8 cellular contexts compared by ENCODE assay signal in the genomic region with DNA sequence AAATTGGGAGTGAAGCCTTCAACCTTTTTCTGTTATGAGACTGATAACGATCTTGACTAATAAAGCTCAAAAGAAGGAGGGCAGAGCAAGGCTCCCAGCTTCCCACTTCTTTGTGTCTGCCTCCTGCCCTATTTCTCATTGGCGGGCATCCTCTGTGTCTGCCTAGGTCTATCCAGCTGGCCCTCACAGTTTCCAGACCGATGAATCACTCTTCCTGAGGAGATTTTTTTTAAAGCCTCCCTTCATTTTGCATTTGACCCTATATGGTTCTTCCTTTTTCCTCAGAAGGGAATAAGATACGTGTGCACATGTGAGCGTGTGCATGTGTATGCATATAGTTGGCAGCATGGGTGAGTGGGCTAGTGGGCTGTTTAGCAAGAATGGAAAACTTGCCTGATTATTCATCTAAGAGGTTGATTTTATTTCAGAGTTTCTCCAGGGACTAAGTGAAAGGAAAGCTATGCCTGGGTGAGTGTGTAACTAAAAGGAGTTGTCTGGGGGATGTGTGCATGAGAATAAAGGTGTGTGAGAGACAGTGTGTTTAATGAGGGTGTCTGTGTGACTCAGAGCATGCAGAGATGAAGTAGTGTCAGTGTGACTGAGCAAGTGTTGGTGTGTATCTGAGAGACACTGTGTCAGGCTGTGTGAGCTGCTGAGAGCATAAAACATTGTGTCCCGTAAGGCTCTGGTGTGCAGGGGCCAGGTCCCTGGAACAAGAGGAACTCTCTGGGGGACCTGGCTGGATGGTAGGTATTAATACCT. TPM values are rescaled to one million over a fixed set of nuclear protein-coding genes. Genes with fewer than 3 reads are reported as not detected.
DNase-seq lines count a peak whose midpoint lies in the region; ATAC-seq and TF ChIP-seq lines count a peak whose summit lies in the region.

No MANE protein-coding gene starts in this region.

- H3K4me3 Mint-ChIP-seq in brain: peak overlapping the region; percentile 79 to 94 (median 88)

- peak overlapping the region; percentile 15 to 69 for H3K27ac ChIP-seq in testis

- no peaks in the 10 kb centered on the region for H3K36me3 ChIP-seq in testis (ENCODE audit: low read depth, missing control alignments)

- peak; percentile 41 for DNase-seq in DMS79 treated with DMSO at 0.1 percent for 48 hours (lab: John Stamatoyannopoulos, UW)
- DNase-seq in DMS79 (lab: John Stamatoyannopoulos, UW): no peak
- peak; percentile 98 for DNase-seq in kidney glomerular epithelial cell (lab: John Stamatoyannopoulos, UW)
- DNase-seq in testis: no peak
- DNase-seq in activated CD4-positive, alpha-beta T cell treated with anti-CD3 and anti-CD28 coated beads, Interleukin-2, amount 50 U/mL, for 4 hours: no peak

- intact Hi-C loops in testis (cut with DNase I; ENCODE audit: low total_unique reads): no loop called here

- 50 to 51% methylated on average over 6 of the region's 6 CpGs for WGBS in testis, 2 donors

- ATAC-seq in HG03196 (IDR thresholded peaks at IDR 0.05; ENCODE audit: unreplicated experiment) (no peak), GM18861 (IDR thresholded peaks at IDR 0.05; ENCODE audit: unreplicated experiment) (no peak)

- H3K27me3 ChIP-seq in testis: no peaks in the 10 kb centered on the region

- TF ChIP-seq CTCF in brain (conservative IDR thresholded peaks at IDR 0.05): no peak
- TF ChIP-seq CTCF in testis (IDR thresholded peaks at IDR 0.05): no peak

- H3K4me1 ChIP-seq in testis: peaks cover 52% of the 10 kb centered on the region

- TF ChIP-seq POLR2A in testis (IDR thresholded peaks at IDR 0.05): no peak

- H3K36me3 Mint-ChIP-seq in brain: peaks cover 5% of the 10 kb centered on the region

- H3K27me3 Mint-ChIP-seq in brain: peaks cover 6% of the 10 kb centered on the region

- H3K9me3 ChIP-seq in testis: no peaks in the 10 kb centered on the region

- H3K4me1 Mint-ChIP-seq in brain: peaks cover 98% of the 10 kb centered on the region

- no peak overlapping the region for H3K4me3 ChIP-seq in testis

- peaks cover 0 to 3% (median 0%) of the 10 kb centered on the region in 5 experiments for H3K9me3 Mint-ChIP-seq in brain

- peak overlapping the region; percentile 95 to 99 (median 98) for H3K27ac Mint-ChIP-seq in brain

RNA-seq across cellular contexts. Expression of gene PHLDB1, which starts 12.2 kb away (rescaled TPM):
- polyA plus RNA-seq in brain (ENCODE audit: insufficient read depth, low read depth, low replicate concordance) (85.1 TPM), testis (ENCODE audit: insufficient read depth, low read depth, low replicate concordance) (51.1 TPM)
- total RNA-seq in testis: 100 to 1,000 TPM in 1 of 2 donors, 10 to 100 TPM in 1; 95.9 to 102 TPM

RNA-seq across cellular contexts. Expression of gene ARCN1, which starts 47.4 kb away (rescaled TPM):
- polyA plus RNA-seq in brain (ENCODE audit: insufficient read depth, low read depth, low replicate concordance) (113 TPM), testis (ENCODE audit: insufficient read depth, low read depth, low replicate concordance) (128 TPM)
- 100 to 1,000 TPM; 107 TPM for total RNA-seq in testis

RNA-seq across cellular contexts. Expression of gene IFT46, which starts 53.9 kb away (rescaled TPM):
- polyA plus RNA-seq in brain (ENCODE audit: insufficient read depth, low read depth, low replicate concordance) (34.3 TPM), testis (ENCODE audit: insufficient read depth, low read depth, low replicate concordance) (65.0 TPM)
- total RNA-seq in testis: 10 to 100 TPM; 47.7 to 59.4 TPM

RNA-seq across cellular contexts. Expression of gene TREH, which starts 59.8 kb away (rescaled TPM):
- polyA plus RNA-seq in brain (ENCODE audit: insufficient read depth, low read depth, low replicate concordance): not detected
- total RNA-seq in testis: 1 to 10 TPM in 1 of 2 donors, under 1 TPM in 1; 0.62 to 1.7 TPM
- polyA plus RNA-seq in testis (ENCODE audit: insufficient read depth, low read depth, low replicate concordance): 4.0 TPM

Comparison
In these comparisons a context has a peak if more than half of its experiments do, and no peak if none do; other contexts are left out.
1. DNase-seq: peak in DMS79 treated with DMSO at 0.1 percent for 48 hours (single experiment) and kidney glomerular epithelial cell (single experiment); none in DMS79 (single experiment), testis (single experiment) and activated CD4-positive, alpha-beta T cell treated with anti-CD3 and anti-CD28 coated beads, Interleukin-2, amount 50 U/mL, for 4 hours (0 of 2).